8 cellular contexts compared by ENCODE assay signal in genomic region chr11:36510567-36511020, GRCh38. TPM values are rescaled to one million over a fixed set of nuclear protein-coding genes. Genes with fewer than 3 reads are reported as not detected.
DNase-seq lines count a peak whose midpoint lies in the region; ATAC-seq, FAIRE-seq and TF ChIP-seq lines count a peak whose summit lies in the region.

No MANE protein-coding gene starts in this region.

- peak overlapping the region; percentile 97 for H3K4me3 ChIP-seq in fibroblast of mammary gland (ENCODE audit: control insufficient read depth, low read depth, low read length)

- peaks cover 4 to 8% of the 10 kb centered on the region in 2 donors for H3K36me3 Mint-ChIP-seq in CD14-positive monocyte
- peaks cover under 1% of the 10 kb centered on the region for H3K36me3 Mint-ChIP-seq in osteocyte (ENCODE audit: unreplicated experiment)

- intact Hi-C loops in CD14-positive monocyte (cut with micrococcal nuclease), result loop anchor here in 1 of 2 donors (5.0 kb wide), 1 partner anchor 218 kb away; no protein-coding TSS in a partner anchor

- TF ChIP-seq CTCF in CD14-positive monocyte (IDR thresholded peaks at IDR 0.05), result peak; percentile 69
- TF ChIP-seq CTCF in fibroblast of mammary gland (conservative IDR thresholded peaks at IDR 0.05; ENCODE audit: control insufficient read depth, insufficient read depth, low read depth, low read length), result no peak
- no peak for TF ChIP-seq CTCF in osteocyte (IDR thresholded peaks at IDR 0.05)

- peak; percentile 4 for ATAC-seq in GM21381 (IDR thresholded peaks at IDR 0.05; ENCODE audit: unreplicated experiment)

- H3K4me1 Mint-ChIP-seq in CD14-positive monocyte (peaks cover 22% of the 10 kb centered on the region), osteocyte (ENCODE audit: unreplicated experiment) (peaks cover 27% of the 10 kb centered on the region)

- no peak for FAIRE-seq in RCC 7860 (lab: Jason Lieb, UNC)

- H3K27me3 Mint-ChIP-seq in CD14-positive monocyte (ENCODE audit: low read depth in 3 of 3) (peaks cover 0 to 4% (median 0%) of the 10 kb centered on the region in 3 donors), osteocyte (ENCODE audit: unreplicated experiment) (no peaks in the 10 kb centered on the region)

- H3K9me3 Mint-ChIP-seq in CD14-positive monocyte, result peaks cover 0 to 12% (median 5%) of the 10 kb centered on the region in 7 donors
- H3K9me3 Mint-ChIP-seq in osteocyte (ENCODE audit: unreplicated experiment), result peaks cover 6% of the 10 kb centered on the region

- peak overlapping the region in 3 of 7 donors; percentile 95 to 98 (median 96) for H3K27ac Mint-ChIP-seq in CD14-positive monocyte
- H3K27ac Mint-ChIP-seq in osteocyte (ENCODE audit: unreplicated experiment), result peak overlapping the region; percentile 90

- in situ Hi-C loops in SK-MEL-5 (cut with HindIII; ENCODE audit: low pct_unique_long_range_greater_than_20kb, low sequenced_read_pairs), result no loop called here

- no peak for DNase-seq in CD14-positive monocyte (ENCODE audit: low spot score)
- DNase-seq in SK-MEL-5 (ENCODE audit: low read depth, low spot score), result peak; percentile 57
- DNase-seq in fibroblast of mammary gland (ENCODE audit: low read depth), result peak; percentile 22
- no peak for DNase-seq in osteocyte (ENCODE audit: extremely low spot score, unreplicated experiment)
- no peak for DNase-seq in RCC 7860 (ENCODE audit: low spot score)
- DNase-seq in KG1 (lab: John Stamatoyannopoulos, UW), result no peak
- DNase-seq in NCI-H2081 (lab: John Stamatoyannopoulos, UW), result no peak

- H3K4me3 Mint-ChIP-seq in CD14-positive monocyte (peak overlapping the region; percentile 97 to 98), osteocyte (ENCODE audit: unreplicated experiment) (peak overlapping the region; percentile 97)

RNA-seq across cellular contexts. Expression of gene TRAF6, which starts 0.5 kb away (rescaled TPM):
- 1 to 10 TPM; 5.5 to 7.3 TPM for polyA plus RNA-seq in CD14-positive monocyte
- total RNA-seq in SK-MEL-5 (2014; rRNA removed; shearing (Covaris generic)), result 9.6 TPM in 2 replicates
- 3.3 and 5.2 TPM in 2 replicates for polyA plus RNA-seq in SK-MEL-5 (2015; cell fraction: cytosol; rRNA removed)
- 15.9 and 17.2 TPM in 2 replicates for polyA plus RNA-seq in SK-MEL-5 (2015; cell fraction: nucleus; rRNA removed)
- 13.9 and 15.0 TPM in 2 replicates for total RNA-seq in osteocyte

RNA-seq across cellular contexts. Expression of gene RAG1, which starts 57.2 kb away (rescaled TPM):
- polyA plus RNA-seq in CD14-positive monocyte, result under 1 TPM in 1 of 2 donors, not detected in 1; 0.69 TPM
- 0.61 and 0.80 TPM in 2 replicates for total RNA-seq in SK-MEL-5 (2014; rRNA removed; shearing (Covaris generic))
- polyA plus RNA-seq in SK-MEL-5 (2015; cell fraction: cytosol; rRNA removed), result 0.38 and 0.65 TPM in 2 replicates
- polyA plus RNA-seq in SK-MEL-5 (2015; cell fraction: nucleus; rRNA removed), result 0.23 and 4.5 TPM in 2 replicates
- 0.46 and 0.55 TPM in 2 replicates for total RNA-seq in osteocyte

Comparison
In these comparisons a context has a peak if more than half of its experiments do, and no peak if none do; other contexts are left out.
1. DNase-seq: peak in SK-MEL-5 (single experiment) and fibroblast of mammary gland (single experiment); none in CD14-positive monocyte (single experiment), osteocyte (single experiment), RCC 7860 (single experiment), KG1 (single experiment) and NCI-H2081 (0 of 2).